ENCODE assay signal across 8 cellular contexts in the genomic region with DNA sequence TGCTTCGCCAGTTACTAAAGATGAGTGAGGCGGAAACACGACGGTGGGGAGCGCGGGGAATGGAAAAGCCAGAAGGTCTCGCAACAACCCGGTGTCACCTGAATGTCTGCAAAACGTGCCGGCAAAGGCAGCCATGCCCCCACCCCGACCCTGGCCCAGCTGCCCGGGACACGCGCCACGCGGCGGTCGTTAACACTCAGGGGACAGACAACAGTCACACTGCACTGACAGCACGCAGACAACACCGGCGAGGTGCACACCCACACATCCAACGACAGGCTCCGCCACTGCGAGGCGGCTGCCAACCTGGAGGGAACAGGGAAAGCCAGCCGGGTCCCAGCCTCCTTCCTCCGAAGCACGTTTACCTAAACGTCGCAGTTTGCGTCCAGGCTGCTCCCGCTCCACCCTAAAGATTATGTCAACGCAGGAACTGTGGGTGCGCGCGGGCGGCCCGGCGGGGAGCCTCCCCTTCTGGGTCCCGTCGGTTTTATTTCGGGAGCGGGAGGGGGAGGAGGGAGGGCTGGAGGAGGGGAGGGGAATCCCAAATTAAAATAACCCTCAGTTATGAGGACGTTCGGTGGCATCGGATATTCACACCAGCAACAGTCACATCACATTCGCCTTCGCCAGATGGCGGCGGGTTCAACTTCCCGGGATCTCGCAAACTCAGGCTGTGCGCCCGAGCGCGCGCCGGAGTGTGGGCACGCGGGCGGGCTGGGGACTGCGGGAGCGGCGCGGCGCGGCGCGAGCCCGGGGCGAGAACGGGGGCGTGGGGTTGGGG. TPM values are rescaled to one million over a fixed set of nuclear protein-coding genes. Genes with fewer than 3 reads are reported as not detected.
DNase-seq lines count a peak whose midpoint lies in the region; ATAC-seq and TF ChIP-seq lines count a peak whose summit lies in the region.

No MANE protein-coding gene starts in this region.

- H3K9me3 Mint-ChIP-seq in CD8-positive, alpha-beta T cell = no peaks in the 10 kb centered on the region

- peak overlapping the region; percentile 92 for H3K27ac Mint-ChIP-seq in CD8-positive, alpha-beta T cell

- BruUV-seq in IMR-90 (replicated peaks; lab: Mats Ljungman, UMichigan) = no TSS peak

- peak overlapping the region; percentile 65 for H3K4me3 ChIP-seq in CD8-positive, alpha-beta T cell (ENCODE audit: low read depth, low read length)
- H3K4me3 ChIP-seq in IMR-90 (ENCODE audit: insufficient read depth, low read depth, low read length) (peak overlapping the region; percentile 90), right atrium auricular region (peak overlapping the region; percentile 73 to 87), retinal pigment epithelial cell (ENCODE audit: low read length) (peak overlapping the region; percentile 63)

- H3K27me3 ChIP-seq in CD8-positive, alpha-beta T cell (ENCODE audit: insufficient read depth, low read length) = no peaks in the 10 kb centered on the region
- H3K27me3 ChIP-seq in IMR-90 (ENCODE audit: control insufficient read depth, insufficient read depth, low read length) (no peaks in the 10 kb centered on the region), right atrium auricular region (no peaks in the 10 kb centered on the region)

- peak overlapping the region; percentile 85 for H3K14ac ChIP-seq in IMR-90 (replicated peaks; ENCODE audit: low read depth, low read length)

- H2BK15ac ChIP-seq in IMR-90 (ENCODE audit: low read depth, low read length) = no peak overlapping the region; the same call in 2 of the 3 replicates

- peaks cover 61% of the 10 kb centered on the region for H3K4me1 Mint-ChIP-seq in CD8-positive, alpha-beta T cell (ENCODE audit: low read depth)

- H3K4me3 Mint-ChIP-seq in CD8-positive, alpha-beta T cell = peak overlapping the region; percentile 92

- no peak for TF ChIP-seq CTCF in CD8-positive, alpha-beta T cell (IDR thresholded peaks at IDR 0.05)
- TF ChIP-seq CTCF in IMR-90 (conservative IDR thresholded peaks at IDR 0.05; ENCODE audit: low read depth, low read length) = no peak
- TF ChIP-seq CTCF in right atrium auricular region (IDR thresholded peaks at IDR 0.05) = no peak
- peak; percentile 4 for TF ChIP-seq CTCF in retinal pigment epithelial cell (conservative IDR thresholded peaks at IDR 0.05; ENCODE audit: low read depth, low read length)

- H2AK5ac ChIP-seq in IMR-90 (ENCODE audit: low read depth, low read length) = peak overlapping the region; percentile 45; the same call in 1 of the 2 replicates

- H2BK20ac ChIP-seq in IMR-90 (ENCODE audit: low read depth, low read length) = no peak overlapping the region

- H3K36me3 ChIP-seq in CD8-positive, alpha-beta T cell (ENCODE audit: insufficient read depth, low read length) = no peaks in the 10 kb centered on the region
- H3K36me3 ChIP-seq in IMR-90 (ENCODE audit: control insufficient read depth, insufficient read depth, low read length) = no peaks in the 10 kb centered on the region
- no peaks in the 10 kb centered on the region for H3K36me3 ChIP-seq in right atrium auricular region

- H4K20me1 ChIP-seq in IMR-90 (ENCODE audit: insufficient read depth, low read length) = peaks cover 4% of the 10 kb centered on the region; the same call in 1 of the 2 replicates

- H3K23ac ChIP-seq in IMR-90 (ENCODE audit: low read depth, low read length) = peak overlapping the region; percentile 88

- peaks cover 44% of the 10 kb centered on the region for H3K4me1 ChIP-seq in CD8-positive, alpha-beta T cell (ENCODE audit: insufficient read depth, low read length)
- H3K4me1 ChIP-seq in IMR-90 (ENCODE audit: control insufficient read depth, insufficient read depth, low read length) = peaks cover 8% of the 10 kb centered on the region
- H3K4me1 ChIP-seq in right atrium auricular region = peaks cover 0 to 62% of the 10 kb centered on the region in 2 donors

- intact Hi-C loops in CD8-positive, alpha-beta T cell (cut with DNase I, micrococcal nuclease) = loop anchor here (1.0 to 5.0 kb wide), 5 partner anchors 39 to 1614 kb away; a partner anchor contains a TSS
- intact Hi-C loops in IMR-90 (cut with micrococcal nuclease) = loop anchor here (5.0 to 10.0 kb wide), 5 partner anchors 263 to 1139 kb away; no protein-coding TSS in a partner anchor

- peak overlapping the region; percentile 86 for H3K4me2 ChIP-seq in IMR-90 (ENCODE audit: low read depth, low read length)

- in situ Hi-C loops in IMR-90 (cut with MboI; ENCODE audit: low sequenced_read_pairs) = loop anchor here (5.0 to 25.0 kb wide), 2 partner anchors 274 to 1154 kb away; no protein-coding TSS in a partner anchor

- H4K5ac ChIP-seq in IMR-90 (ENCODE audit: low read depth, low read length) = peak overlapping the region; percentile 34; the same call in 1 of the 2 replicates

- H3K27me3 Mint-ChIP-seq in CD8-positive, alpha-beta T cell (ENCODE audit: low read depth) = peaks cover 3% of the 10 kb centered on the region

- H3K56ac ChIP-seq in IMR-90 (ENCODE audit: extremely low read depth, insufficient read depth, low read length) = peak overlapping the region; percentile 49; the same call in 1 of the 2 replicates

- TF ChIP-seq POLR2A in IMR-90 (IDR thresholded peaks at IDR 0.05; ENCODE audit: low read depth, low read length) = no peak

- H3K27ac ChIP-seq in CD8-positive, alpha-beta T cell (ENCODE audit: low read depth, low read length) = peak overlapping the region; percentile 75
- H3K27ac ChIP-seq in IMR-90 (ENCODE audit: insufficient read depth, low read length) (peak overlapping the region; percentile 98), adipose tissue (ENCODE audit: low read depth, low read length) (peak overlapping the region; percentile 35), right atrium auricular region (peak overlapping the region; percentile 94 to 98)

- peak overlapping the region; percentile 88 for H2AFZ ChIP-seq in IMR-90 (replicated peaks; ENCODE audit: low read length, poor library complexity)

- peak overlapping the region; percentile 83 for H3K4ac ChIP-seq in IMR-90 (ENCODE audit: low read depth, low read length)

- peak overlapping the region in 1 of 2 experiments; percentile 64; a peak in 2 of 4 replicates for H4K8ac ChIP-seq in IMR-90 (ENCODE audit: low read depth in 2 of 2, low read length in 2 of 2)

- H3K79me1 ChIP-seq in IMR-90 (ENCODE audit: low read depth in 1 of 2, low read length in 2 of 2) = peaks cover 11 to 31% of the 10 kb centered on the region in 2 experiments

- no peak for TF ChIP-seq RAD21 in IMR-90 (IDR thresholded peaks at IDR 0.05; ENCODE audit: low read length)

- peak overlapping the region; percentile 91 for H2BK5ac ChIP-seq in IMR-90 (ENCODE audit: low read depth, low read length, poor library complexity, severe bottlenecking)

- H3K9me3 ChIP-seq in CD8-positive, alpha-beta T cell (ENCODE audit: low read length) = no peaks in the 10 kb centered on the region
- no peaks in the 10 kb centered on the region for H3K9me3 ChIP-seq in IMR-90 (ENCODE audit: control insufficient read depth, insufficient read depth, low read length)
- no peaks in the 10 kb centered on the region for H3K9me3 ChIP-seq in right atrium auricular region

- H2BK120ac ChIP-seq in IMR-90 (ENCODE audit: low read depth, low read length) = peak overlapping the region; percentile 10

- H4K91ac ChIP-seq in IMR-90 (ENCODE audit: insufficient read depth, low read depth, low read length) = peak overlapping the region; percentile 41

- H2AK9ac ChIP-seq in IMR-90 (replicated peaks; ENCODE audit: low read depth, low read length, poor library complexity) = peak overlapping the region; percentile 59

- POLR2A ChIA-PET in CD8-positive, alpha-beta T cell (lab: Charles Lee) = interaction anchor here (1.0 to 4.3 kb wide), 6 partner anchors 37 to 712 kb away, joined by 3 to 25 read pairs (median 4); a partner anchor contains a TSS
- POLR2A ChIA-PET in IMR-90 (lab: Charles Lee; ENCODE audit: unreplicated experiment) = interaction anchor here (0.6 kb wide), 1 partner anchor 92 kb away, joined by 3 read pairs; no protein-coding TSS in a partner anchor

- H3K18ac ChIP-seq in IMR-90 (ENCODE audit: low read depth, low read length) = peak overlapping the region; percentile 68

- H3K9ac ChIP-seq in IMR-90 (ENCODE audit: low read depth, low read length) = peak overlapping the region; percentile 85

- DNase-seq in CD8-positive, alpha-beta T cell = peak in 6 of 7 experiments; percentile 22 to 67 (median 42)
- peak; percentile 60 for DNase-seq in IMR-90
- no peak for DNase-seq in right atrium auricular region (ENCODE audit: low spot score)
- DNase-seq in retinal pigment epithelial cell (ENCODE audit: low read depth) = no peak

- ATAC-seq in CD8-positive, alpha-beta T cell = peak; percentile 2
- ATAC-seq in GM21367 (IDR thresholded peaks at IDR 0.05; ENCODE audit: unreplicated experiment) (peak; percentile 2), IMR-90 (ENCODE audit: low read depth) (peak; percentile 2), SK-N-SH treated with all-trans-retinoic acid at 6 μM for 48 hours (peak; percentile 10), HG03342 (IDR thresholded peaks at IDR 0.05; ENCODE audit: unreplicated experiment) (no peak)

- 0% methylated on average over 21 of the region's 73 CpGs; no CpG with 5 or more reads in 1 of the 2 experiments for WGBS in IMR-90 (ENCODE audit: extremely low coverage in 2 of 2, insufficient read length in 1 of 2), 2 experiments
- WGBS in adipose tissue, 3 donors = 0 to 1% (median 0%) methylated on average over 73 of the region's 73 CpGs

- dilution Hi-C loops in IMR-90 (cut with HindIII; ENCODE audit: low sequenced_read_pairs, unreplicated experiment) = no loop called here

- peaks cover 29% of the 10 kb centered on the region for H3K36me3 Mint-ChIP-seq in CD8-positive, alpha-beta T cell

- H3K9me1 ChIP-seq in IMR-90 (ENCODE audit: insufficient read depth, low read length) = no peaks in the 10 kb centered on the region

- CTCF ChIA-PET in CD8-positive, alpha-beta T cell (lab: Charles Lee) = interaction anchor here (0.7 kb wide), 1 partner anchor 609 kb away, joined by 3 read pairs; no protein-coding TSS in a partner anchor
- CTCF ChIA-PET in IMR-90 (lab: Yijun Ruan, JAX) = no interaction called here

TF ChIP-seq in IMR-90, 13 proteins besides CTCF, POLR2A, EP300 and RAD21 (continues in another document):
- TF ChIP-seq MAFK (IDR thresholded peaks at IDR 0.05; ENCODE audit: low read depth, low read length) = no peak

TF ChIP-seq in SK-N-SH treated with all-trans-retinoic acid at 6 μM for 48 hours, 23 proteins besides CTCF, POLR2A, EP300 and RAD21 (continues in another document):
- TF ChIP-seq PPARA (CRISPR knock-in tag; IDR thresholded peaks at IDR 0.05; ENCODE audit: borderline replicate concordance) = no peak

RNA-seq across cellular contexts. Expression of a gene that starts 0.7 kb away (rescaled TPM):
- total RNA-seq in CD8-positive, alpha-beta T cell = 1 to 10 TPM; 6.3 to 7.8 TPM
- total RNA-seq in IMR-90 (2012; rRNA removed) (16.1 and 16.9 TPM in 2 replicates), right atrium auricular region (10 to 100 TPM; 16.7 to 33.9 TPM)
- polyA plus RNA-seq in IMR-90 (2012; rRNA removed) (24.6 and 26.4 TPM in 2 replicates), adipose tissue (10 to 100 TPM in 2 of 3 donors, 1 to 10 TPM in 1; 9.7 to 15.7 (median 10.8) TPM)
- 8.9 and 21.0 TPM in 2 replicates for polyA plus RNA-seq in IMR-90 (2012; cell fraction: cytosol; rRNA removed)
- 22.4 and 44.0 TPM in 2 replicates for polyA plus RNA-seq in IMR-90 (2012; cell fraction: nucleus; rRNA removed; ENCODE audit: low replicate concordance)

RNA-seq across cellular contexts. Expression of a gene that starts 2.4 kb away (rescaled TPM):
- total RNA-seq in CD8-positive, alpha-beta T cell = 10 to 100 TPM; 21.5 to 23.4 TPM
- total RNA-seq in IMR-90 (2012; rRNA removed) (9.2 and 10.0 TPM in 2 replicates), right atrium auricular region (10 to 100 TPM; 14.5 to 19.4 TPM)
- polyA plus RNA-seq in IMR-90 (2012; rRNA removed) (6.4 and 7.1 TPM in 2 replicates), adipose tissue (1 to 10 TPM; 4.8 to 8.6 (median 8.4) TPM)
- 2.8 and 4.6 TPM in 2 replicates for polyA plus RNA-seq in IMR-90 (2012; cell fraction: cytosol; rRNA removed)
- 4.5 and 4.9 TPM in 2 replicates for polyA plus RNA-seq in IMR-90 (2012; cell fraction: nucleus; rRNA removed; ENCODE audit: low replicate concordance)

Comparison
In these comparisons a context has a peak if more than half of its experiments do, and no peak if none do; other contexts are left out.
1. DNase-seq: peak in CD8-positive, alpha-beta T cell (6 of 7) and IMR-90 (single experiment); none in right atrium auricular region (single experiment) and retinal pigment epithelial cell (single experiment).
2. H3K27ac ChIP-seq: peak in every context shown above with its lines; median percentile 98 in IMR-90; 96 in right atrium auricular region; 75 in CD8-positive, alpha-beta T cell; 35 in adipose tissue.
3. Peak in every context shown above with its lines, with median percentiles within 50 percentile points of each other: H3K4me3 ChIP-seq.